ENCODE assay signal across 10 cellular contexts in genomic region chr1:65422241-65423203, GRCh38. TPM values are rescaled to one million over a fixed set of nuclear protein-coding genes. Genes with fewer than 3 reads are reported as not detected.
A peak's percentile ranks its signal among the peaks of the same experiment; 100 is the strongest.
DNase-seq lines count a peak whose midpoint lies in the region; ATAC-seq and TF ChIP-seq lines count a peak whose summit lies in the region.
"Had no signal": no experiment of that assay in that cellular context is flagged by ENCODE, and none has a peak within 500 bp of the region (broad histone marks: within the 10 kb centered on the region; RNA-seq: fewer than 3 reads in every experiment).

No MANE protein-coding gene starts in this region.

- TF ChIP-seq CTCF in PC-3 (conservative IDR thresholded peaks at IDR 0.05; ENCODE audit: low read depth, low read length) = no peak

- H3K4me2 ChIP-seq in PC-3 (ENCODE audit: low read length) = peak overlapping the region; percentile 92

- no peaks in the 10 kb centered on the region for H4K20me1 ChIP-seq in PC-3 (ENCODE audit: low read length)

- H3K9ac ChIP-seq in PC-3 (ENCODE audit: low read length) (no peak overlapping the region), rectal smooth muscle tissue (ENCODE audit: low read length) (no peak overlapping the region)

- H3K9me2 ChIP-seq in PC-3 (replicated peaks; ENCODE audit: low read length) = no peaks in the 10 kb centered on the region

- POLR2A ChIA-PET in PC-3 (lab: Charles Lee; ENCODE audit: unreplicated experiment) = no interaction called here

- H3K4me1 ChIP-seq in PC-3 (ENCODE audit: insufficient read depth, low read length) (peaks cover 67% of the 10 kb centered on the region), rectal smooth muscle tissue (ENCODE audit: control insufficient read depth, insufficient read depth, low read length) (no peaks in the 10 kb centered on the region)

- no TSS peak for BruUV-seq in PC-3 (replicated peaks; lab: Mats Ljungman, UMichigan)

- peaks cover 43% of the 10 kb centered on the region for H3K79me2 ChIP-seq in PC-3 (ENCODE audit: low read length)

- no peaks in the 10 kb centered on the region for H3K27me3 ChIP-seq in PC-3 (ENCODE audit: low read length)
- no peaks in the 10 kb centered on the region for H3K27me3 ChIP-seq in rectal smooth muscle tissue (ENCODE audit: control insufficient read depth, insufficient read depth, low read length)

- intact Hi-C loops in PC-3 (cut with micrococcal nuclease) = loop anchor here (5.0 to 10.0 kb wide), 3 partner anchors 355 to 1510 kb away; partner anchors contain the start of gene RAVER2

- peak; percentile 28 for TF ChIP-seq POLR2A in erythroblast (IDR thresholded peaks at IDR 0.05; ENCODE audit: low read length)

- CTCF ChIA-PET in PC-3 (lab: Charles Lee) = no interaction called here

- H3K27ac ChIP-seq in PC-3 (ENCODE audit: low read length) (no peak overlapping the region), rectal smooth muscle tissue (ENCODE audit: low read depth, low read length) (no peak overlapping the region)

- H3F3A ChIP-seq in PC-3 (ENCODE audit: low read length, unreplicated experiment) = no peaks in the 10 kb centered on the region

- H3K36me3 ChIP-seq in PC-3 (ENCODE audit: low read depth, low read length) (0 out of 2 replicates have a peak, but pooled peaks cover 5% of the 10 kb centered on the region), rectal smooth muscle tissue (ENCODE audit: control insufficient read depth, insufficient read depth, low read length) (peaks cover 2% of the 10 kb centered on the region)

- H3K4me3 ChIP-seq in PC-3 (ENCODE audit: low read length) (peak overlapping the region; percentile 86), rectal smooth muscle tissue (ENCODE audit: low read length) (peak overlapping the region; percentile 94)

- no peaks in the 10 kb centered on the region for H3K9me3 ChIP-seq in PC-3 (ENCODE audit: low read length)
- H3K9me3 ChIP-seq: HAP-1 had no signal

- DNase-seq in ELR (ENCODE audit: low read depth) = peak; percentile 87
- DNase-seq in PC-3 = peak; percentile 31
- DNase-seq in erythroblast (lab: John Stamatoyannopoulos, UW) = peak; percentile 44 to 68
- no peak for DNase-seq in NCI-H748 (lab: John Stamatoyannopoulos, UW; ENCODE audit: unreplicated experiment)
- DNase-seq in NCI-H524 treated with DMSO at 0.1 percent for 48 hours (lab: John Stamatoyannopoulos, UW) = no peak
- no peak for DNase-seq in hippocampal formation (lab: John Stamatoyannopoulos, UW)
- DNase-seq: amygdala had no signal

- no peak overlapping the region for H2AFZ ChIP-seq in PC-3 (ENCODE audit: low read length)

- ATAC-seq in PC-3 = no peak
- no peak for ATAC-seq in GM21619 (IDR thresholded peaks at IDR 0.05; ENCODE audit: unreplicated experiment)

RNA-seq across cellular contexts. Expression of gene LEPR, which starts 2.1 kb away (rescaled TPM):
- total RNA-seq in PC-3 (2014; rRNA removed) = 0.46 TPM in 1 of 2 replicates, not detected in the other

RNA-seq across cellular contexts. Expression of gene LEPROT, which starts 2.1 kb away (rescaled TPM):
- 16.9 and 18.4 TPM in 2 replicates for total RNA-seq in PC-3 (2014; rRNA removed)

Comparison
In these comparisons a context has a peak if more than half of its experiments do, and no peak if none do; other contexts are left out.
1. DNase-seq: peak in ELR (single experiment), PC-3 (single experiment) and erythroblast (2 of 2); none in NCI-H748 (single experiment), NCI-H524 treated with DMSO at 0.1 percent for 48 hours (single experiment) and hippocampal formation (0 of 2).